In the genomic region with DNA sequence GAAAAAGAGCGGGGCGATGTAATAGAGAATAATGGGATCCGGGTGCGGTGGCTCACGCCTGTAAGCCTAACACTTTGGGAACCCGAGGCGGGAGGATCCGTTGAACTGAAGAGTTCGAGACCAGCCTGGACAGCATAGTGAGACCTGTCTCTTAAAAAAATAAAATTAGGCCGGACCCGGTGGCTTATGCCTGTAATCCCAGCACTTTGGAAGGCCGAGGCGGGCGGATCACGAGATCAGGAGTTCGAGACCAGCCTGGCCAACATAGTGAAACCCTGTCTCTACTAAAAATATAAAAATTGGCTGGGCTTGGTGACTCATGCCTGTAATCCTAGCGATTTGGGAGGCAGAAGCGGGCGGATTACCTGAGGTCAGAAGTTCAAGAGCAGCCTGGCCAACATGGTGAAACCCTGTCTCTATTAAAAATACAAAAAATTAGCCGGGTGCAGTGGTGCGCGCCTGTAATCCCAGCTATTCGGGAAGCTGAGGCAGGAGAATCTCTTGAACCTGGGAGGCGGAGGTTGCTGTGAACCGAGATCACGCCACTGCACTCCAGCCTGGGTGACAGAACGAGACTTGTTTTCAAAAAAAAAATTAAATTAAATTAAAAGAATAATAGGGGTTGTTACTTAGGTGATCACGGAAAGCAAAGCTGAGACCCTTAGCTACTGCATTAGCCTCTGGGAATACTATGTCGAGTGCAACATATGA, we compare ENCODE assay signal across 1 cellular context.
TF ChIP-seq lines count a peak whose summit lies in the region.

No MANE protein-coding gene starts in this region.

TF ChIP-seq in GM12878, 131 proteins besides CTCF, POLR2A, EP300 and RAD21:
- TF ChIP-seq, protein P1, sequence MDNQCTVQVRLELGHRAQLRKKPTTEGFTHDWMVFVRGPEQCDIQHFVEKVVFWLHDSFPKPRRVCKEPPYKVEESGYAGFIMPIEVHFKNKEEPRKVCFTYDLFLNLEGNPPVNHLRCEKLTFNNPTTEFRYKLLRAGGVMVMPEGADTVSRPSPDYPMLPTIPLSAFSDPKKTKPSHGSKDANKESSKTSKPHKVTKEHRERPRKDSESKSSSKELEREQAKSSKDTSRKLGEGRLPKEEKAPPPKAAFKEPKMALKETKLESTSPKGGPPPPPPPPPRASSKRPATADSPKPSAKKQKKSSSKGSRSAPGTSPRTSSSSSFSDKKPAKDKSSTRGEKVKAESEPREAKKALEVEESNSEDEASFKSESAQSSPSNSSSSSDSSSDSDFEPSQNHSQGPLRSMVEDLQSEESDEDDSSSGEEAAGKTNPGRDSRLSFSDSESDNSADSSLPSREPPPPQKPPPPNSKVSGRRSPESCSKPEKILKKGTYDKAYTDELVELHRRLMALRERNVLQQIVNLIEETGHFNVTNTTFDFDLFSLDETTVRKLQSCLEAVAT (IDR thresholded peaks at IDR 0.05), result peak; percentile 78
